1 cellular context compared by ENCODE assay signal in genomic region chr1:164641353-164641730, GRCh38.
TF ChIP-seq lines count a peak whose summit lies in the region.

No MANE protein-coding gene starts in this region.

TF ChIP-seq in SK-N-SH treated with all-trans-retinoic acid at 6 μM for 48 hours, 23 proteins besides CTCF, POLR2A, EP300 and RAD21 (continued from another document):
- TF ChIP-seq TSHZ2 (CRISPR knock-in tag; IDR thresholded peaks at IDR 0.05): no peak
- TF ChIP-seq CSDC2 (CRISPR knock-in tag; IDR thresholded peaks at IDR 0.05): no peak
